ENCODE assay signal across 1 cellular context in the genomic region with DNA sequence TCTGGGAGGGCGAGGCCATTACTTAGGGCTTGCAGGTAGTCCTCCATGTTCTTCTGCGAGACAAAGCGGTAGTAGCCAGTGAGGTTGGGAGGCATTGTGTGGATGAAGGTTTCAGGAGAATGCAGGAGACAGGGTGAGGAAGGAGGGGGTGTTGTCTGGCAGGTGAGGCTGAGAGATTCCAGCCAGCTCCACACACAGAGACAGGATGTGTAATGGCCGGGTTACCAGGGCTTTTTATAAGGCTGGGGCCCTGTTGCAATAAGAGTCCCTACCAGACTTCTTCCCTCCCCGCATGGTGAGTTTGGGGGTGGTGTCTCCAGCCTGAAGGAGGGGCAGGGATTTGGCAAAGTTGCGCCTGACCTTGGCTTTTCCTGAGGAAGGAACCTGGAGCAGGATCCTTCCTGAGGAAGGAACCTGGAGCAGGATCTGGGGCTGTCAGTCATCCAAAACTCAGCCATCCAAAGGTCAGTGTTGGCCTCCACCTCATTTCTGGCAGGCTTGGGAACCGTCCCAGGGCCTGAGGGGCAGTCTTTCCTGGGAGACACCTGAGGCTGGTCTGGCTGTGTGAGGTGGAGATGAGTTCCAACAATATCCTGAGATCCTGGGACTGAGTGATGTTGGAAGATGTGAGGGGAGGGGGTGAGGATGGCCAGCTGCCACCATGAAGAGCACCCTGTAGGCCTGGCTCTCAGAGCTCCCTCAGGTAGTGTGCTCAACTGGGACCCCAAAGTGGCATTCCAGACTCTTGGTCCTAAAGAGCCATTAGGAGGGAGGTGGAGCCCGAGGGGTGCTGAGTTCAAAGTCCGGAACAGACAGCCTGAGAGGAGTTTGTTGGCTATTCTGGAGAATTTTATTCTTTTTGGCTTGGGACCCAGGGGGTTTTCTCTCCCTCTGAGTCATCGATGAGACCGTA.
TF ChIP-seq lines count a peak whose summit lies in the region.

A gene with protein sequence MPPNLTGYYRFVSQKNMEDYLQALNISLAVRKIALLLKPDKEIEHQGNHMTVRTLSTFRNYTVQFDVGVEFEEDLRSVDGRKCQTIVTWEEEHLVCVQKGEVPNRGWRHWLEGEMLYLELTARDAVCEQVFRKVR (minus strand): TSS at position 209 of the 913 bp plus-strand sequence. CDS start 114 bp downstream, at position 95.

TF ChIP-seq in HEK293, 187 proteins besides CTCF, POLR2A, EP300 and RAD21 (continued from another document):
- TF ChIP-seq HIC1 (tag by site-specific recombination; IDR thresholded peaks at IDR 0.05) (no peak), MYNN (tag by site-specific recombination; IDR thresholded peaks at IDR 0.05; ENCODE audit: borderline replicate concordance) (peak; percentile 81)
- TF ChIP-seq, protein P1, sequence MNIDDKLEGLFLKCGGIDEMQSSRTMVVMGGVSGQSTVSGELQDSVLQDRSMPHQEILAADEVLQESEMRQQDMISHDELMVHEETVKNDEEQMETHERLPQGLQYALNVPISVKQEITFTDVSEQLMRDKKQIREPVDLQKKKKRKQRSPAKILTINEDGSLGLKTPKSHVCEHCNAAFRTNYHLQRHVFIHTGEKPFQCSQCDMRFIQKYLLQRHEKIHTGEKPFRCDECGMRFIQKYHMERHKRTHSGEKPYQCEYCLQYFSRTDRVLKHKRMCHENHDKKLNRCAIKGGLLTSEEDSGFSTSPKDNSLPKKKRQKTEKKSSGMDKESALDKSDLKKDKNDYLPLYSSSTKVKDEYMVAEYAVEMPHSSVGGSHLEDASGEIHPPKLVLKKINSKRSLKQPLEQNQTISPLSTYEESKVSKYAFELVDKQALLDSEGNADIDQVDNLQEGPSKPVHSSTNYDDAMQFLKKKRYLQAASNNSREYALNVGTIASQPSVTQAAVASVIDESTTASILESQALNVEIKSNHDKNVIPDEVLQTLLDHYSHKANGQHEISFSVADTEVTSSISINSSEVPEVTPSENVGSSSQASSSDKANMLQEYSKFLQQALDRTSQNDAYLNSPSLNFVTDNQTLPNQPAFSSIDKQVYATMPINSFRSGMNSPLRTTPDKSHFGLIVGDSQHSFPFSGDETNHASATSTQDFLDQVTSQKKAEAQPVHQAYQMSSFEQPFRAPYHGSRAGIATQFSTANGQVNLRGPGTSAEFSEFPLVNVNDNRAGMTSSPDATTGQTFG (tag by site-specific recombination; IDR thresholded peaks at IDR 0.05; ENCODE audit: borderline replicate concordance): no peak
